Comparison of ENCODE assay signal across 1 cellular context in genomic region chr11:72391638-72392423, GRCh38.
TF ChIP-seq lines count a peak whose summit lies in the region.

No MANE protein-coding gene starts in this region.

TF ChIP-seq in K562, 482 proteins besides CTCF, POLR2A, EP300 and RAD21 (continued from another document):
- TF ChIP-seq BCLAF1 (IDR thresholded peaks at IDR 0.05; ENCODE audit: borderline replicate concordance in 1 of 2, control insufficient read depth in 1 of 2, low read depth in 2 of 2, low read length in 1 of 2) (no peak), C11orf30 (IDR thresholded peaks at IDR 0.05; ENCODE audit: low read depth) (peak; percentile 46; the same call in 1 of the 2 replicates), DPF2 (IDR thresholded peaks at IDR 0.05) (no peak), SPI1 (IDR thresholded peaks at IDR 0.05; ENCODE audit: borderline replicate concordance, low read depth, low read length) (peak; percentile 22; the same call in 1 of the 2 replicates), RBM15 (IDR thresholded peaks at IDR 0.05; ENCODE audit: insufficient read depth, low read length) (no peak), MAFF (IDR thresholded peaks at IDR 0.05; ENCODE audit: low read length) (no peak), FOXJ3 (CRISPR knock-in tag; IDR thresholded peaks at IDR 0.05) (no peak), ZNF699 (CRISPR knock-in tag; IDR thresholded peaks at IDR 0.05; ENCODE audit: insufficient replicate concordance) (no peak), ZNF785 (CRISPR knock-in tag; IDR thresholded peaks at IDR 0.05) (no peak), ZMIZ1 (IDR thresholded peaks at IDR 0.05; ENCODE audit: low read depth in 2 of 2, low read length in 2 of 2) (no peak), ZNF316 (IDR thresholded peaks at IDR 0.05) (peak; percentile 72), ZNF449 (CRISPR knock-in tag; IDR thresholded peaks at IDR 0.05) (no peak)
